Comparison of ENCODE assay signal across 10 cellular contexts in genomic region chr20:20491110-20491783, GRCh38.
DNase-seq lines count a peak whose midpoint lies in the region.
"Had no signal": no experiment of that assay in that cellular context is flagged by ENCODE, and none has a peak within 500 bp of the region (broad histone marks: within the 10 kb centered on the region; RNA-seq: fewer than 3 reads in every experiment).

No MANE protein-coding gene starts in this region.

- peaks cover 14% of the 10 kb centered on the region for H3K36me3 ChIP-seq in effector memory CD4-positive, alpha-beta T cell (ENCODE audit: control insufficient read depth, insufficient read depth, low read length)
- H3K36me3 ChIP-seq: SJSA1 had no signal

- peak; percentile 20 to 31 for DNase-seq in activated CD4-positive, alpha-beta T cell treated with anti-CD3 and anti-CD28 coated beads, Interleukin-2, amount 50 U/mL, for 24 hours (ENCODE audit: low read depth in 1 of 2, low spot score in 1 of 2)
- no peak for DNase-seq in activated CD4-positive, alpha-beta T cell treated with anti-CD3 and anti-CD28 coated beads for 4 hours
- DNase-seq in NCI-H526 treated with DMSO at 0.1 percent for 48 hours (lab: John Stamatoyannopoulos, UW) (peak; percentile 32), dedifferentiated amniotic fluid mesenchymal stem cell (ENCODE audit: extremely low spot score) (peak; percentile 17), 8988T (no peak), GOT3 (lab: John Stamatoyannopoulos, UW) (no peak)
- peak; percentile 47 for DNase-seq in stimulated activated CD4-positive, alpha-beta T cell treated with anti-CD3 and anti-CD28 coated beads, Interleukin-4, amount 100 ng/mL, for 24 hours
- DNase-seq in effector memory CD4-positive, alpha-beta T cell, result no peak
- DNase-seq: NCI-H748 treated with DMSO at 0.1 percent for 48 hours had no signal

- H3K4me3 ChIP-seq in effector memory CD4-positive, alpha-beta T cell (ENCODE audit: insufficient read depth, low read depth, low read length, poor library complexity, severe bottlenecking), result no peak overlapping the region
- H3K4me3 ChIP-seq: SJSA1 had no signal

- no peaks in the 10 kb centered on the region for H3K9me3 ChIP-seq in effector memory CD4-positive, alpha-beta T cell (ENCODE audit: control insufficient read depth, low read length)
- H3K9me3 ChIP-seq: SJSA1 had no signal

- no peaks in the 10 kb centered on the region for H3K27me3 ChIP-seq in effector memory CD4-positive, alpha-beta T cell (replicated peaks; ENCODE audit: control insufficient read depth, insufficient read depth, low read length, poor library complexity, severe bottlenecking)
- H3K27me3 ChIP-seq: SJSA1 had no signal

- H3K4me1 ChIP-seq in effector memory CD4-positive, alpha-beta T cell (ENCODE audit: control insufficient read depth, insufficient read depth, low read length, poor library complexity, severe bottlenecking), result no peaks in the 10 kb centered on the region

- no peak overlapping the region for H3K27ac ChIP-seq in effector memory CD4-positive, alpha-beta T cell (ENCODE audit: insufficient read depth, low read length, poor library complexity, severe bottlenecking)
- H3K27ac ChIP-seq: SJSA1 had no signal

Comparison
In these comparisons a context has a peak if more than half of its experiments do, and no peak if none do; other contexts are left out.
1. DNase-seq: peak in activated CD4-positive, alpha-beta T cell treated with anti-CD3 and anti-CD28 coated beads, Interleukin-2, amount 50 U/mL, for 24 hours (2 of 2), NCI-H526 treated with DMSO at 0.1 percent for 48 hours (single experiment), dedifferentiated amniotic fluid mesenchymal stem cell (single experiment) and stimulated activated CD4-positive, alpha-beta T cell treated with anti-CD3 and anti-CD28 coated beads, Interleukin-4, amount 100 ng/mL, for 24 hours (single experiment); none in activated CD4-positive, alpha-beta T cell treated with anti-CD3 and anti-CD28 coated beads for 4 hours (0 of 2), 8988T (single experiment), effector memory CD4-positive, alpha-beta T cell (0 of 3) and GOT3 (single experiment).